In the genomic region with DNA sequence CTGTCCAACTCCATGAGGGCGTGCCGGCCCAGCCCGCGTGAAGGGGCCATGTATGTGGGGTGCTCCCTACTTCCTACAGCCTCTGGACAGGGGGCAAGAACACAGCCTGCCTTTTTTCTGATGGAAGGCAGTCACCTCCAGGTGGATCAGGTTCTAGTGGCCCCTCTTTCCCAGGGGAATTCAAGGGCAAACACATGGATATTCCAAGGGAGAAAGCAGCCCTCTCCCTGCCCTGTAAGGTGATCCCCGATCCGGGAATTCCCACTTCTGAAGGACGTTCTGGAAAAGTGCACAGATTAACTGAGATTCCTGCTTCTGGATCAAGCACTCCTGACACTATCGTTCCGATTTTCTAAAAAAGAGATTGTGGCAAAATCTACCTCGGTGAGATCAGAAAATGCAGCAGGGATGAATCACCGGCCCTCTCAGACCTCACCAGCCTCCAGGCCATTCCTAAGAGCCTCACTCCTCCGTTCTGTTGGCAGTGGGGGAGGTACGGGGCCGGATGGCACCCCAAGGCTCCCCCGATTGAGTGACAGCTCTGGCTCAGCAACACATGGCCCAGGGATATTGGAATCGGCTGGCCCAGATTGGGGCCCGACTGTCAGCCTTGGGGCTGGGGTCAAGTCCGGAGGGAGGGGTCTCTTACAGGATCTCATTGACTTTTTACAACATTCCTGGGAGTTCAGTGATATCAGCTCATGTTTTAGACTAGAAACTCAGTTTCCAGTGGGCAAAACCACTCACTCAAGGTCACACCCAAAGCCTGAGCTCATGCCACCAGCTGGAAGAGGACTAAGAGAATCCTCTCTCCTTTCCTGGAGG, we compare ENCODE assay signal across 9 cellular contexts. TPM values are rescaled to one million over a fixed set of nuclear protein-coding genes. Genes with fewer than 3 reads are reported as not detected.
DNase-seq lines count a peak whose midpoint lies in the region; ATAC-seq lines count a peak whose summit lies in the region.
"Had no signal": no experiment of that assay in that cellular context is flagged by ENCODE, and none has a peak within 500 bp of the region (broad histone marks: within the 10 kb centered on the region; RNA-seq: fewer than 3 reads in every experiment).

No MANE protein-coding gene starts in this region.

- no peaks in the 10 kb centered on the region for H3K36me3 ChIP-seq in iPS-20b (ENCODE audit: insufficient read depth, low read depth, low read length)
- peaks cover 2% of the 10 kb centered on the region for H3K36me3 ChIP-seq in thymus (ENCODE audit: control insufficient read depth, insufficient read depth)
- H3K36me3 ChIP-seq: BLaER1 had no signal

- 92% methylated on average over 18 of the region's 18 CpGs for WGBS in thymus

- no peaks in the 10 kb centered on the region for H3K36me3 Mint-ChIP-seq in T-helper 2 cell treated with Interferon-gamma antibody and Interleukin-4, amounts not matched to agents 5 μg/mL and 100 μg/mL, for 36 hours (ENCODE audit: low read depth)

- H3K27ac ChIP-seq in iPS-20b (ENCODE audit: low read length), result no peak overlapping the region
- peak overlapping the region; percentile 6 for H3K27ac ChIP-seq in thymus (ENCODE audit: low read depth)
- H3K27ac ChIP-seq: BLaER1 had no signal

- no peak for ATAC-seq in HG02884 (IDR thresholded peaks at IDR 0.05; ENCODE audit: unreplicated experiment)
- no peak for ATAC-seq in GM19452 (IDR thresholded peaks at IDR 0.05; ENCODE audit: unreplicated experiment)

- H3K4me1 ChIP-seq in iPS-20b (ENCODE audit: insufficient read depth, low read length) (peaks cover 5% of the 10 kb centered on the region; the same call in 1 of the 2 replicates), thymus (ENCODE audit: control insufficient read depth, insufficient read depth, low read length) (peaks cover 8% of the 10 kb centered on the region)
- H3K4me1 ChIP-seq: BLaER1 had no signal

- no peaks in the 10 kb centered on the region for H3K9me3 Mint-ChIP-seq in T-helper 2 cell treated with Interferon-gamma antibody and Interleukin-4, amounts not matched to agents 5 μg/mL and 100 μg/mL, for 36 hours

- H3K9ac ChIP-seq in iPS-20b (ENCODE audit: low read depth, low read length), result peak overlapping the region; percentile 17; the same call in 1 of the 2 replicates
- H3K9ac ChIP-seq: BLaER1 had no signal

- H3K4me3 ChIP-seq in iPS-20b (ENCODE audit: low read length) (peak overlapping the region; percentile 74), thymus (ENCODE audit: low read length) (no peak overlapping the region)
- H3K4me3 ChIP-seq: BLaER1 had no signal

- H3K9me3 ChIP-seq in iPS-20b (ENCODE audit: insufficient read depth, low read depth, low read length) (no peaks in the 10 kb centered on the region), thymus (ENCODE audit: control insufficient read depth) (no peaks in the 10 kb centered on the region)
- H3K9me3 ChIP-seq: BLaER1 had no signal

- peaks cover 8% of the 10 kb centered on the region for H3K4me1 Mint-ChIP-seq in T-helper 2 cell treated with Interferon-gamma antibody and Interleukin-4, amounts not matched to agents 5 μg/mL and 100 μg/mL, for 36 hours (ENCODE audit: low read depth)

- peak overlapping the region; percentile 61 for H3K4me3 Mint-ChIP-seq in T-helper 2 cell treated with Interferon-gamma antibody and Interleukin-4, amounts not matched to agents 5 μg/mL and 100 μg/mL, for 36 hours

- H3K27ac Mint-ChIP-seq in T-helper 2 cell treated with Interferon-gamma antibody and Interleukin-4, amounts not matched to agents 5 μg/mL and 100 μg/mL, for 36 hours, result no peak overlapping the region

- H3K27me3 Mint-ChIP-seq in T-helper 2 cell treated with Interferon-gamma antibody and Interleukin-4, amounts not matched to agents 5 μg/mL and 100 μg/mL, for 36 hours (ENCODE audit: low read depth), result peaks cover 4% of the 10 kb centered on the region

- DNase-seq in T-helper 2 cell treated with Interferon-gamma antibody and Interleukin-4, amounts not matched to agents 5 μg/mL and 100 μg/mL, for 36 hours (ENCODE audit: low spot score), result no peak
- no peak for DNase-seq in T-helper 2 cell
- DNase-seq in amniotic epithelial cell (ENCODE audit: low read depth), result peak; percentile 93
- no peak for DNase-seq in NCI-H2081 treated with DMSO at 0.1 percent for 48 hours (lab: John Stamatoyannopoulos, UW)

- H3K27me3 ChIP-seq in iPS-20b (ENCODE audit: insufficient read depth, low read length) (peaks cover 26% of the 10 kb centered on the region), thymus (ENCODE audit: control insufficient read depth, insufficient read depth) (peaks cover 3% of the 10 kb centered on the region)
- H3K27me3 ChIP-seq: BLaER1 had no signal

RNA-seq across cellular contexts. Expression of gene STX1B, which starts 12.3 kb away (rescaled TPM):
- polyA plus RNA-seq in thymus, result 1.0 TPM

RNA-seq across cellular contexts. Expression of gene HSD3B7, which starts 13.1 kb away (rescaled TPM):
- polyA plus RNA-seq in thymus, result 8.4 TPM

RNA-seq across cellular contexts. Expression of gene STX4, which starts 35.3 kb away (rescaled TPM):
- 108 TPM for polyA plus RNA-seq in thymus

RNA-seq across cellular contexts. Expression of gene SETD1A, which starts 40.5 kb away (rescaled TPM):
- 13.1 TPM for polyA plus RNA-seq in thymus

RNA-seq across cellular contexts. Expression of gene ORAI3, which starts 49.2 kb away (rescaled TPM):
- 26.4 TPM for polyA plus RNA-seq in thymus
